ENCODE assay signal across 8 cellular contexts in genomic region chr9:72364679-72365524, GRCh38. TPM values are rescaled to one million over a fixed set of nuclear protein-coding genes. Genes with fewer than 3 reads are reported as not detected.
A peak's percentile ranks its signal among the peaks of the same experiment; 100 is the strongest.
DNase-seq lines count a peak whose midpoint lies in the region; ATAC-seq and TF ChIP-seq lines count a peak whose summit lies in the region.

Gene ZFAND5, minus strand, starts transcription at chr9:72365208. Its CDS starts 4,430 bp downstream, at chr9:72360778.

- H3K4me1 Mint-ChIP-seq in activated T-helper 1 cell treated with anti-CD3 and anti-CD28 coated beads, Interleukin-12 subunit alpha, Interleukin-12 subunit beta, Interleukin-2, Interleukin-4 antibody, amounts not matched to agents 30 ng/mL and 10 ng/mL and 1 ng/mL, durations not matched to agents 14 hours and 24 hours and 36 hours (ENCODE audit: low read depth): peaks cover 42% of the 10 kb centered on the region
- H3K4me1 Mint-ChIP-seq in naive B cell: peaks cover 25 to 41% (median 38%) of the 10 kb centered on the region in 3 donors
- peaks cover 35% of the 10 kb centered on the region for H3K4me1 Mint-ChIP-seq in stimulated activated memory B cell treated with anti-CD40 and anti-IgM and Interleukin-4, amounts not matched to agents 10 μg/mL and 1 μg/mL and 100 μg/mL, for 72 hours

- no peaks in the 10 kb centered on the region for H3K27me3 Mint-ChIP-seq in activated T-helper 1 cell treated with anti-CD3 and anti-CD28 coated beads, Interleukin-12 subunit alpha, Interleukin-12 subunit beta, Interleukin-2, Interleukin-4 antibody, amounts not matched to agents 30 ng/mL and 10 ng/mL and 1 ng/mL, durations not matched to agents 14 hours and 24 hours and 36 hours (ENCODE audit: insufficient read depth)
- H3K27me3 Mint-ChIP-seq in naive B cell: no peaks in the 10 kb centered on the region
- no peaks in the 10 kb centered on the region for H3K27me3 Mint-ChIP-seq in stimulated activated memory B cell treated with anti-CD40 and anti-IgM and Interleukin-4, amounts not matched to agents 10 μg/mL and 1 μg/mL and 100 μg/mL, for 72 hours

- peaks cover 36% of the 10 kb centered on the region for H4K20me1 ChIP-seq in KMS-11 (ENCODE audit: insufficient read depth)

- H3K4me2 ChIP-seq in KMS-11: peak within 1 kb of the TSS; percentile 92

- peak; percentile 81 for ATAC-seq in GM21737 (IDR thresholded peaks at IDR 0.05; ENCODE audit: unreplicated experiment)
- peak; percentile 76 to 77 for ATAC-seq in naive B cell (ENCODE audit: low read depth in 2 of 2)
- ATAC-seq in stimulated activated memory B cell treated with anti-CD40 and anti-IgM and Interleukin-4, amounts not matched to agents 10 μg/mL and 1 μg/mL and 100 μg/mL, for 72 hours: peak; percentile 94

- H3K4me3 ChIP-seq in KMS-11 (IDR thresholded peaks at IDR 0.05; ENCODE audit: insufficient read depth, low read depth, low read length): peak within 1 kb of the TSS; percentile 28

- peaks cover 35% of the 10 kb centered on the region for H3K36me3 Mint-ChIP-seq in activated T-helper 1 cell treated with anti-CD3 and anti-CD28 coated beads, Interleukin-12 subunit alpha, Interleukin-12 subunit beta, Interleukin-2, Interleukin-4 antibody, amounts not matched to agents 30 ng/mL and 10 ng/mL and 1 ng/mL, durations not matched to agents 14 hours and 24 hours and 36 hours (ENCODE audit: low read depth)
- no peaks in the 10 kb centered on the region for H3K36me3 Mint-ChIP-seq in naive B cell
- peaks cover 6% of the 10 kb centered on the region for H3K36me3 Mint-ChIP-seq in stimulated activated memory B cell treated with anti-CD40 and anti-IgM and Interleukin-4, amounts not matched to agents 10 μg/mL and 1 μg/mL and 100 μg/mL, for 72 hours

- peak within 1 kb of the TSS; percentile 100 for H3K27ac ChIP-seq in KMS-11

- peak within 1 kb of the TSS; percentile 94 for H2AFZ ChIP-seq in KMS-11 (ENCODE audit: low read depth)

- H3K4me1 ChIP-seq in KMS-11 (ENCODE audit: low read depth, poor library complexity, severe bottlenecking): peaks cover 24% of the 10 kb centered on the region

- H3K36me3 ChIP-seq in KMS-11 (ENCODE audit: insufficient read depth): peaks cover 12% of the 10 kb centered on the region; the same call in 1 of the 2 replicates

- H3K79me2 ChIP-seq in KMS-11 (ENCODE audit: insufficient read depth, low read depth): peaks cover 49% of the 10 kb centered on the region

- peak within 1 kb of the TSS; percentile 99 for H3K9ac ChIP-seq in KMS-11

- peak within 1 kb of the TSS; percentile 97 for H3K27ac Mint-ChIP-seq in activated T-helper 1 cell treated with anti-CD3 and anti-CD28 coated beads, Interleukin-12 subunit alpha, Interleukin-12 subunit beta, Interleukin-2, Interleukin-4 antibody, amounts not matched to agents 30 ng/mL and 10 ng/mL and 1 ng/mL, durations not matched to agents 14 hours and 24 hours and 36 hours
- peak within 1 kb of the TSS; percentile 99 to 100 (median 99) for H3K27ac Mint-ChIP-seq in naive B cell
- peak within 1 kb of the TSS; percentile 99 for H3K27ac Mint-ChIP-seq in stimulated activated memory B cell treated with anti-CD40 and anti-IgM and Interleukin-4, amounts not matched to agents 10 μg/mL and 1 μg/mL and 100 μg/mL, for 72 hours

- intact Hi-C loops in activated T-helper 1 cell treated with anti-CD3 and anti-CD28 coated beads, Interleukin-12 subunit alpha, Interleukin-12 subunit beta, Interleukin-2, Interleukin-4 antibody, amounts not matched to agents 30 ng/mL and 10 ng/mL and 1 ng/mL, durations not matched to agents 14 hours and 24 hours and 36 hours (cut with micrococcal nuclease): loop anchor here (1.0 to 5.0 kb wide), 11 partner anchors 23 to 1953 kb away; partner anchors contain the start of genes ABHD17B, ANXA1, C9orf85 and KLF9

- DNase-seq in DMS79 treated with DMSO at 0.1 percent for 48 hours (lab: John Stamatoyannopoulos, UW) (peak; percentile 68), RKO (ENCODE audit: low spot score) (peak; percentile 96), fibroblast of gingiva (ENCODE audit: low read depth) (peak; percentile 99), naive B cell (peak; percentile 89)
- DNase-seq in activated T-helper 1 cell treated with anti-CD3 and anti-CD28 coated beads, Interleukin-12 subunit alpha, Interleukin-12 subunit beta, Interleukin-2, Interleukin-4 antibody, amounts not matched to agents 30 ng/mL and 10 ng/mL and 1 ng/mL, durations not matched to agents 14 hours and 24 hours and 36 hours (ENCODE audit: low spot score): peak; percentile 89

- H3K9me3 Mint-ChIP-seq in activated T-helper 1 cell treated with anti-CD3 and anti-CD28 coated beads, Interleukin-12 subunit alpha, Interleukin-12 subunit beta, Interleukin-2, Interleukin-4 antibody, amounts not matched to agents 30 ng/mL and 10 ng/mL and 1 ng/mL, durations not matched to agents 14 hours and 24 hours and 36 hours: no peaks in the 10 kb centered on the region
- no peaks in the 10 kb centered on the region for H3K9me3 Mint-ChIP-seq in naive B cell
- no peaks in the 10 kb centered on the region for H3K9me3 Mint-ChIP-seq in stimulated activated memory B cell treated with anti-CD40 and anti-IgM and Interleukin-4, amounts not matched to agents 10 μg/mL and 1 μg/mL and 100 μg/mL, for 72 hours

- TF ChIP-seq CTCF in KMS-11 (conservative IDR thresholded peaks at IDR 0.05; ENCODE audit: low read depth, low read length): no peak

- H3K4me3 Mint-ChIP-seq in activated T-helper 1 cell treated with anti-CD3 and anti-CD28 coated beads, Interleukin-12 subunit alpha, Interleukin-12 subunit beta, Interleukin-2, Interleukin-4 antibody, amounts not matched to agents 30 ng/mL and 10 ng/mL and 1 ng/mL, durations not matched to agents 14 hours and 24 hours and 36 hours: peak within 1 kb of the TSS; percentile 97
- peak within 1 kb of the TSS; percentile 96 to 99 (median 98) for H3K4me3 Mint-ChIP-seq in naive B cell
- peak within 1 kb of the TSS; percentile 95 for H3K4me3 Mint-ChIP-seq in stimulated activated memory B cell treated with anti-CD40 and anti-IgM and Interleukin-4, amounts not matched to agents 10 μg/mL and 1 μg/mL and 100 μg/mL, for 72 hours

- no peaks in the 10 kb centered on the region for H3K27me3 ChIP-seq in KMS-11 (ENCODE audit: insufficient read depth, low read depth)

RNA-seq across cellular contexts. Expression of gene ZFAND5, which starts in this region (rescaled TPM):
- 131 and 133 TPM in 2 replicates for total RNA-seq in activated T-helper 1 cell treated with anti-CD3 and anti-CD28 coated beads, Interleukin-12 subunit alpha, Interleukin-12 subunit beta, Interleukin-2, Interleukin-4 antibody, amounts not matched to agents 30 ng/mL and 10 ng/mL and 1 ng/mL, durations not matched to agents 14 hours and 24 hours and 36 hours
- polyA plus RNA-seq in naive B cell (ENCODE audit: low read depth in 6 of 6): 100 to 1,000 TPM in 1 of 6 donors, 10 to 100 TPM in 5; 59.6 to 100 (median 75.3) TPM

Comparison
In these comparisons a context has a peak if more than half of its experiments do, and no peak if none do; other contexts are left out.
1. Peak in every context shown above with its lines: DNase-seq, ATAC-seq, H3K4me3 ChIP-seq and H3K27ac ChIP-seq.